In genomic region chr19:12791345-12792047, GRCh38 we compare ENCODE assay signal across 8 cellular contexts. TPM values are rescaled to one million over a fixed set of nuclear protein-coding genes. Genes with fewer than 3 reads are reported as not detected.
DNase-seq lines count a peak whose midpoint lies in the region; ATAC-seq, FAIRE-seq and TF ChIP-seq lines count a peak whose summit lies in the region.

JUNB (plus strand) TSS chr19:12791486; CDS start chr19:12791772, 286 bp downstream.

- dilution Hi-C loops in mammary epithelial cell (cut with HindIII; ENCODE audit: low sequenced_read_pairs): no loop called here

- H3K79me2 ChIP-seq in mammary epithelial cell (ENCODE audit: insufficient read depth, low read length): peaks cover 28% of the 10 kb centered on the region

- DNase-seq in NCI-H2227 treated with DMSO at 0.1 percent for 48 hours (lab: John Stamatoyannopoulos, UW) (peak; percentile 70), mammary epithelial cell (peak; percentile 95), iPS-NIHi11 (ENCODE audit: low spot score) (peak; percentile 73), small intestine (peak; percentile 97), GM19240 (ENCODE audit: insufficient read length, low spot score) (no peak)

- H3K4me1 ChIP-seq in mammary epithelial cell (ENCODE audit: insufficient read depth, low read length) (peaks cover 47% of the 10 kb centered on the region), small intestine (ENCODE audit: control insufficient read depth in 2 of 2, insufficient read depth in 1 of 2, low read depth in 1 of 2, low read length in 1 of 2) (peaks cover 0 to 3% of the 10 kb centered on the region in 2 donors)

- H3K4me2 ChIP-seq in mammary epithelial cell (ENCODE audit: insufficient read depth, low read depth, low read length): peak within 1 kb of the TSS; percentile 91

- in situ Hi-C loops in mammary epithelial cell (cut with MboI; ENCODE audit: low sequenced_read_pairs in 2 of 2): no loop called here

- H4K20me1 ChIP-seq in mammary epithelial cell (ENCODE audit: insufficient read depth, low read length): peaks cover 12% of the 10 kb centered on the region

- peak; percentile 36 for ATAC-seq in GM18498 (IDR thresholded peaks at IDR 0.05; ENCODE audit: unreplicated experiment)
- peak; percentile 25 for ATAC-seq in HG03025 (IDR thresholded peaks at IDR 0.05; ENCODE audit: low FRiP score, unreplicated experiment)

- no peak for TF ChIP-seq CTCF in WI38 (IDR thresholded peaks at IDR 0.05; ENCODE audit: low read depth, low read length)
- TF ChIP-seq CTCF in mammary epithelial cell (conservative IDR thresholded peaks at IDR 0.05 in 1 of 2, IDR thresholded peaks at IDR 0.05 in 1 of 2; ENCODE audit: extremely low read depth in 1 of 2, insufficient read depth in 1 of 2, low read depth in 1 of 2, low read length in 2 of 2): peak in 1 of 2 donors; percentile 23

- peak within 1 kb of the TSS; percentile 91 for H3K4me3 ChIP-seq in WI38 (ENCODE audit: low read depth, low read length)
- peak within 1 kb of the TSS; percentile 87 to 99 (median 96) for H3K4me3 ChIP-seq in mammary epithelial cell (replicated peaks in 1 of 3; ENCODE audit: insufficient read depth in 1 of 3, low read depth in 2 of 3, low read length in 3 of 3)
- H3K4me3 ChIP-seq in small intestine (ENCODE audit: low read depth in 1 of 2, low read length in 2 of 2): peak within 1 kb of the TSS; percentile 85 to 89

- no peaks in the 10 kb centered on the region for H3K36me3 ChIP-seq in mammary epithelial cell (ENCODE audit: insufficient read depth, low read length)
- no peaks in the 10 kb centered on the region for H3K36me3 ChIP-seq in small intestine (ENCODE audit: control insufficient read depth in 2 of 2, insufficient read depth in 2 of 2, low read length in 2 of 2)

- H3K27ac ChIP-seq in mammary epithelial cell (ENCODE audit: insufficient read depth, low read depth, low read length): peak within 1 kb of the TSS; percentile 90
- peak within 1 kb of the TSS; percentile 98 to 99 for H3K27ac ChIP-seq in small intestine (ENCODE audit: low read depth in 1 of 2, low read length in 1 of 2)

- H2AFZ ChIP-seq in mammary epithelial cell (ENCODE audit: low read depth, low read length): peak within 1 kb of the TSS; percentile 72

- under 1% methylated on average over 29 of the region's 73 CpGs for WGBS in mammary epithelial cell (ENCODE audit: low coverage, missing lambda C conversion rate)
- WGBS in small intestine, 3 donors: 0% methylated on average over 50 to 73 of the region's 73 CpGs

- no peak for FAIRE-seq in small intestine (lab: Jason Lieb, UNC)

- intact Hi-C loops in mammary epithelial cell (cut with micrococcal nuclease): loop anchor here (1.0 kb wide), 1 partner anchor 8 kb away; no protein-coding TSS in a partner anchor

- CTCF ChIA-PET in mammary epithelial cell (lab: Charles Lee; ENCODE audit: low non-redundant PET): interaction anchor here (1.4 kb wide), 1 partner anchor 14 kb away, joined by 16 read pairs; no protein-coding TSS in a partner anchor

- TSS peak; percentile 60 for BruUV-seq in mammary epithelial cell (replicated peaks; lab: Mats Ljungman, UMichigan)

- H3K9me3 ChIP-seq in mammary epithelial cell (replicated peaks; ENCODE audit: insufficient read depth, low read length): no peaks in the 10 kb centered on the region
- H3K9me3 ChIP-seq in small intestine (ENCODE audit: control insufficient read depth, low read depth): no peaks in the 10 kb centered on the region

- H3K9ac ChIP-seq in mammary epithelial cell (ENCODE audit: insufficient read depth, low read length): peak within 1 kb of the TSS; percentile 88

- H3K27me3 ChIP-seq in mammary epithelial cell (ENCODE audit: insufficient read depth, low read length): no peaks in the 10 kb centered on the region
- H3K27me3 ChIP-seq in small intestine (ENCODE audit: control insufficient read depth in 2 of 2, insufficient read depth in 2 of 2, low read length in 2 of 2): no peaks in the 10 kb centered on the region

RNA-seq across cellular contexts. Expression of gene JUNB, which starts in this region (rescaled TPM):
- 100 to 1,000 TPM; 135 to 173 TPM for total RNA-seq in mammary epithelial cell
- polyA plus RNA-seq in mammary epithelial cell (83.3 TPM), small intestine (100 to 1,000 TPM in 1 of 3 donors, 10 to 100 TPM in 2; 44.7 to 214 (median 54.6) TPM)
- polyA minus RNA-seq in mammary epithelial cell: 12.6 TPM
